Comparison of ENCODE assay signal across 21 cellular contexts in genomic region chr20:504632-505075, GRCh38. TPM values are rescaled to one million over a fixed set of nuclear protein-coding genes. Genes with fewer than 3 reads are reported as not detected.
DNase-seq lines count a peak whose midpoint lies in the region; ATAC-seq, FAIRE-seq and TF ChIP-seq lines count a peak whose summit lies in the region.
"Had no signal": no experiment of that assay in that cellular context is flagged by ENCODE, and none has a peak within 500 bp of the region (broad histone marks: within the 10 kb centered on the region; RNA-seq: fewer than 3 reads in every experiment).

No MANE protein-coding gene starts in this region.

- peaks cover 36% of the 10 kb centered on the region for H4K20me1 ChIP-seq in IMR-90 (ENCODE audit: insufficient read depth, low read length)

- H3K27me3 ChIP-seq in IMR-90 (ENCODE audit: control insufficient read depth, insufficient read depth, low read length): no peaks in the 10 kb centered on the region
- H3K27me3 ChIP-seq in small intestine (ENCODE audit: control insufficient read depth in 2 of 2, insufficient read depth in 2 of 2, low read length in 2 of 2): no peaks in the 10 kb centered on the region
- H3K27me3 ChIP-seq: SJSA1 had no signal

- H4K91ac ChIP-seq in IMR-90 (ENCODE audit: insufficient read depth, low read depth, low read length): no peak overlapping the region

- no peak overlapping the region for H2BK15ac ChIP-seq in IMR-90 (ENCODE audit: low read depth, low read length)

- H3K9me3 ChIP-seq in IMR-90 (ENCODE audit: control insufficient read depth, insufficient read depth, low read length): no peaks in the 10 kb centered on the region
- H3K9me3 ChIP-seq in small intestine (ENCODE audit: control insufficient read depth, low read depth): no peaks in the 10 kb centered on the region
- H3K9me3 ChIP-seq: A549, SJSA1 had no signal

- CTCF ChIA-PET in IMR-90 (lab: Yijun Ruan, JAX): interaction anchor here (0.5 kb wide), 1 partner anchor 1989 kb away, joined by 3 read pairs; no protein-coding TSS in a partner anchor

- no peak overlapping the region for H2BK20ac ChIP-seq in IMR-90 (ENCODE audit: low read depth, low read length)

- H3K27ac ChIP-seq in IMR-90 (ENCODE audit: insufficient read depth, low read length) (no peak overlapping the region), small intestine (ENCODE audit: low read depth in 1 of 2, low read length in 1 of 2) (peak overlapping the region in 1 of 2 donors; percentile 40)
- H3K27ac ChIP-seq: A549, KMS-11, SJSA1 had no signal

- no peak for DNase-seq in IMR-90
- DNase-seq in choroid plexus epithelial cell (ENCODE audit: low read depth): peak; percentile 26
- DNase-seq in left colon: no peak
- peak; percentile 76 for DNase-seq in small intestine
- no peak for DNase-seq in activated naive CD4-positive, alpha-beta T cell (lab: John Stamatoyannopoulos, UW)
- DNase-seq in NCI-H526 (lab: John Stamatoyannopoulos, UW): no peak
- DNase-seq: EL, GF-D8, H7, HFFc6, NCI-H1417, NCI-H1694 treated with DMSO at 0.1 percent for 48 hours, NCI-H2081 treated with DMSO at 0.1 percent for 48 hours, NCI-H2171 treated with DMSO at 0.1 percent for 48 hours, NCI-H524 treated with DMSO at 0.1 percent for 48 hours, OCI-M1 had no signal

- no peak overlapping the region for H3K14ac ChIP-seq in IMR-90 (replicated peaks; ENCODE audit: low read depth, low read length)

- intact Hi-C loops in IMR-90 (cut with micrococcal nuclease) (no loop called here), left colon (cut with DNase I, micrococcal nuclease) (no loop called here)

- dilution Hi-C loops in IMR-90 (cut with HindIII; ENCODE audit: low sequenced_read_pairs, unreplicated experiment): no loop called here

- no peak overlapping the region for H2AK5ac ChIP-seq in IMR-90 (ENCODE audit: low read depth, low read length)

- TF ChIP-seq CTCF in IMR-90 (conservative IDR thresholded peaks at IDR 0.05; ENCODE audit: low read depth, low read length): no peak
- no peak for TF ChIP-seq CTCF in choroid plexus epithelial cell (conservative IDR thresholded peaks at IDR 0.05; ENCODE audit: low read depth, low read length)

- H3K36me3 ChIP-seq in IMR-90 (ENCODE audit: control insufficient read depth, insufficient read depth, low read length): peaks cover 27% of the 10 kb centered on the region
- H3K36me3 ChIP-seq in small intestine (ENCODE audit: control insufficient read depth in 2 of 2, insufficient read depth in 2 of 2, low read length in 2 of 2): peaks cover 7 to 24% of the 10 kb centered on the region in 2 donors

- H3K18ac ChIP-seq in IMR-90 (ENCODE audit: low read depth, low read length): no peak overlapping the region

- peak; percentile 94 for FAIRE-seq in small intestine (lab: Jason Lieb, UNC)

- H3K4me1 ChIP-seq in IMR-90 (ENCODE audit: control insufficient read depth, insufficient read depth, low read length) (peaks cover 12% of the 10 kb centered on the region), small intestine (ENCODE audit: control insufficient read depth in 2 of 2, insufficient read depth in 1 of 2, low read depth in 1 of 2, low read length in 1 of 2) (peaks cover 0 to 5% of the 10 kb centered on the region in 2 donors)

- POLR2A ChIA-PET in IMR-90 (lab: Charles Lee; ENCODE audit: unreplicated experiment): no interaction called here

- H3K9ac ChIP-seq in IMR-90 (ENCODE audit: low read depth, low read length): no peak overlapping the region
- H3K9ac ChIP-seq: KMS-11 had no signal

- H3K56ac ChIP-seq in IMR-90 (ENCODE audit: extremely low read depth, insufficient read depth, low read length): no peak overlapping the region

- no peak for TF ChIP-seq RAD21 in IMR-90 (IDR thresholded peaks at IDR 0.05; ENCODE audit: low read length)

- no peak overlapping the region for H2BK120ac ChIP-seq in IMR-90 (ENCODE audit: low read depth, low read length)

- BruUV-seq in IMR-90 (replicated peaks; lab: Mats Ljungman, UMichigan): no TSS peak

- H4K5ac ChIP-seq in IMR-90 (ENCODE audit: low read depth, low read length): no peak overlapping the region

- H3K9me1 ChIP-seq in IMR-90 (ENCODE audit: insufficient read depth, low read length): peaks cover 6% of the 10 kb centered on the region

- no peak overlapping the region for H3K4me2 ChIP-seq in IMR-90 (ENCODE audit: low read depth, low read length)
- H3K4me2 ChIP-seq: A549, KMS-11 had no signal

- no peak overlapping the region for H3K4ac ChIP-seq in IMR-90 (ENCODE audit: low read depth, low read length)

- no peak overlapping the region for H2AFZ ChIP-seq in IMR-90 (replicated peaks; ENCODE audit: low read length, poor library complexity)

- H4K8ac ChIP-seq in IMR-90 (ENCODE audit: low read depth in 2 of 2, low read length in 2 of 2): no peak overlapping the region

- ATAC-seq in IMR-90 (ENCODE audit: low read depth) (no peak), left colon (peak; percentile 41), GM21528 (IDR thresholded peaks at IDR 0.05; ENCODE audit: low FRiP score, unreplicated experiment) (no peak)
- ATAC-seq: A549, Right ventricle myocardium inferior had no signal

- H2BK5ac ChIP-seq in IMR-90 (ENCODE audit: low read depth, low read length, poor library complexity, severe bottlenecking): no peak overlapping the region

- H3K23ac ChIP-seq in IMR-90 (ENCODE audit: low read depth, low read length): 0 out of 2 replicates have a peak overlapping the region, but pooled peaks have one; percentile 11

- in situ Hi-C loops in IMR-90 (cut with MboI; ENCODE audit: low sequenced_read_pairs): no loop called here

- H3K79me1 ChIP-seq in IMR-90 (ENCODE audit: low read depth in 1 of 2, low read length in 2 of 2): peaks cover 22 to 40% of the 10 kb centered on the region in 2 experiments

- no peak overlapping the region for H2AK9ac ChIP-seq in IMR-90 (replicated peaks; ENCODE audit: low read depth, low read length, poor library complexity)

- H3K4me3 ChIP-seq in IMR-90 (ENCODE audit: insufficient read depth, low read depth, low read length) (no peak overlapping the region), choroid plexus epithelial cell (ENCODE audit: low read depth, low read length) (no peak overlapping the region), small intestine (ENCODE audit: low read depth in 1 of 2, low read length in 2 of 2) (no peak overlapping the region)
- H3K4me3 ChIP-seq: A549, SJSA1 had no signal

- no CpG with 5 or more reads among the region's 3 CpGs for WGBS in IMR-90 (ENCODE audit: extremely low coverage in 2 of 2, insufficient read length in 1 of 2), 2 experiments
- WGBS in small intestine, 3 donors: 16 to 57% (median 35%) methylated on average over 3 of the region's 3 CpGs

- no peak for TF ChIP-seq POLR2A in IMR-90 (IDR thresholded peaks at IDR 0.05; ENCODE audit: low read depth, low read length)

TF ChIP-seq in IMR-90, 13 proteins besides CTCF, POLR2A, EP300 and RAD21:
- no peak for TF ChIP-seq MAFK (IDR thresholded peaks at IDR 0.05; ENCODE audit: low read depth, low read length)
- no peak for TF ChIP-seq MAZ (IDR thresholded peaks at IDR 0.05; ENCODE audit: borderline replicate concordance, low read depth, low read length)
- TF ChIP-seq CHD1 (IDR thresholded peaks at IDR 0.05; ENCODE audit: low read depth, low read length): no peak
- TF ChIP-seq RFX5 (IDR thresholded peaks at IDR 0.05; ENCODE audit: low read depth, low read length): no peak

RNA-seq across cellular contexts. Expression of gene CSNK2A1, which starts 38.9 kb away (rescaled TPM):
- 151 and 193 TPM in 2 replicates for total RNA-seq in IMR-90 (2012; rRNA removed)
- polyA plus RNA-seq in IMR-90 (2012; rRNA removed): 83.8 and 86.3 TPM in 2 replicates
- polyA plus RNA-seq in IMR-90 (2012; cell fraction: cytosol; rRNA removed): 27.9 and 35.0 TPM in 2 replicates
- 35.2 and 55.4 TPM in 2 replicates for polyA plus RNA-seq in IMR-90 (2012; cell fraction: nucleus; rRNA removed; ENCODE audit: low replicate concordance)
- 100 to 1,000 TPM; 106 to 117 TPM for total RNA-seq in left colon
- polyA plus RNA-seq in small intestine: 10 to 100 TPM; 24.0 to 38.6 (median 29.1) TPM

RNA-seq across cellular contexts. Expression of gene TBC1D20, which starts 42.3 kb away (rescaled TPM):
- total RNA-seq in IMR-90 (2012; rRNA removed) (36.7 and 42.8 TPM in 2 replicates), left colon (10 to 100 TPM; 29.0 to 32.3 TPM)
- polyA plus RNA-seq in IMR-90 (2012; rRNA removed) (38.2 and 39.1 TPM in 2 replicates), small intestine (10 to 100 TPM; 13.1 to 16.3 (median 13.2) TPM)
- polyA plus RNA-seq in IMR-90 (2012; cell fraction: cytosol; rRNA removed): 30.1 and 37.7 TPM in 2 replicates
- polyA plus RNA-seq in IMR-90 (2012; cell fraction: nucleus; rRNA removed; ENCODE audit: low replicate concordance): 39.4 and 49.4 TPM in 2 replicates

Comparison
In these comparisons a context has a peak if more than half of its experiments do, and no peak if none do; other contexts are left out.
1. DNase-seq: peak in choroid plexus epithelial cell (single experiment) and small intestine (single experiment); none in IMR-90 (single experiment), left colon (0 of 2), activated naive CD4-positive, alpha-beta T cell (0 of 4) and NCI-H526 (0 of 2).